In genomic region chr1:43587594-43587993, GRCh38 we compare ENCODE assay signal across 14 cellular contexts. TPM values are rescaled to one million over a fixed set of nuclear protein-coding genes. Genes with fewer than 3 reads are reported as not detected.
DNase-seq lines count a peak whose midpoint lies in the region; ATAC-seq, FAIRE-seq and TF ChIP-seq lines count a peak whose summit lies in the region.
"Had no signal": no experiment of that assay in that cellular context is flagged by ENCODE, and none has a peak within 500 bp of the region (broad histone marks: within the 10 kb centered on the region; RNA-seq: fewer than 3 reads in every experiment).

No MANE protein-coding gene starts in this region.

- no peak overlapping the region for H3K4me2 ChIP-seq in parathyroid adenoma (ENCODE audit: low read length)
- H3K4me2 ChIP-seq: BLaER1, smooth muscle cell had no signal

- no peak for FAIRE-seq in small intestine (lab: Jason Lieb, UNC)
- FAIRE-seq: GM12878 had no signal

- WGBS in small intestine, 3 donors = 54 to 72% (median 56%) methylated on average over 8 to 9 of the region's 9 CpGs
- 76 to 78% methylated on average over 9 of the region's 9 CpGs for WGBS in aorta, 2 donors

- peaks cover 18% of the 10 kb centered on the region for H3K4me1 ChIP-seq in parathyroid adenoma
- H3K4me1 ChIP-seq in small intestine (ENCODE audit: control insufficient read depth in 2 of 2, insufficient read depth in 1 of 2, low read depth in 1 of 2, low read length in 1 of 2) = peaks cover 0 to 15% of the 10 kb centered on the region in 2 donors
- no peaks in the 10 kb centered on the region for H3K4me1 ChIP-seq in aorta (ENCODE audit: control insufficient read depth in 1 of 2, insufficient read depth in 2 of 2, low read length in 2 of 2)

- no peaks in the 10 kb centered on the region for H3K27me3 ChIP-seq in parathyroid adenoma (ENCODE audit: control insufficient read depth, insufficient read depth, low read length)
- no peaks in the 10 kb centered on the region for H3K27me3 ChIP-seq in small intestine (ENCODE audit: control insufficient read depth in 2 of 2, insufficient read depth in 2 of 2, low read length in 2 of 2)
- no peaks in the 10 kb centered on the region for H3K27me3 ChIP-seq in aorta (ENCODE audit: control insufficient read depth in 1 of 2, insufficient read depth in 2 of 2, low read length in 1 of 2)
- H3K27me3 ChIP-seq: BLaER1 had no signal

- DNase-seq in AG10803 (ENCODE audit: low read depth) = peak; percentile 87
- DNase-seq in RPMI7951 (ENCODE audit: low read depth) = peak; percentile 20
- peak; percentile 26 for DNase-seq in fibroblast of peridontal ligament (ENCODE audit: extremely low read depth)
- no peak for DNase-seq in small intestine
- DNase-seq in GM19240 (ENCODE audit: insufficient read length, low spot score) = no peak
- DNase-seq in stimulated activated CD4-positive, alpha-beta T cell treated with anti-CD3 and anti-CD28 coated beads, Interleukin-2, amount 100 ng/mL, for 24 hours = no peak
- no peak for DNase-seq in aorta
- DNase-seq: activated CD4-positive, alpha-beta memory T cell treated with anti-CD3 and anti-CD28 coated beads for 36 hours; NCI-H2171 had no signal

- intact Hi-C loops in aorta (cut with DNase I) = no loop called here

- H2AFZ ChIP-seq in parathyroid adenoma = no peak overlapping the region

- H3K79me2 ChIP-seq in parathyroid adenoma = no peaks in the 10 kb centered on the region

- H3K4me3 ChIP-seq in AG10803 (ENCODE audit: low read length) (no peak overlapping the region), parathyroid adenoma (ENCODE audit: low read depth, low read length) (no peak overlapping the region), small intestine (ENCODE audit: low read depth in 1 of 2, low read length in 2 of 2) (no peak overlapping the region), aorta (ENCODE audit: low read length in 2 of 2) (no peak overlapping the region)
- H3K4me3 ChIP-seq: BLaER1, GM12878, smooth muscle cell had no signal

- no peak for ATAC-seq in aorta (ENCODE audit: low FRiP score)
- ATAC-seq: GM12878; natural killer cell treated with Interleukin-12 subunit alpha and Interleukin-12 subunit beta and Interleukin-15 and Interleukin-18, amount 100 ng/mL, for 72 hours had no signal

- no peak overlapping the region for H3K9ac ChIP-seq in parathyroid adenoma
- H3K9ac ChIP-seq: BLaER1 had no signal

- TF ChIP-seq CTCF in AG10803 (conservative IDR thresholded peaks at IDR 0.05; ENCODE audit: low read length) (no peak), parathyroid adenoma (IDR thresholded peaks at IDR 0.05) (no peak)

- H3K9me3 ChIP-seq in parathyroid adenoma (ENCODE audit: control insufficient read depth, low read length) = no peaks in the 10 kb centered on the region
- H3K9me3 ChIP-seq in small intestine (ENCODE audit: control insufficient read depth, low read depth) = no peaks in the 10 kb centered on the region
- no peaks in the 10 kb centered on the region for H3K9me3 ChIP-seq in aorta (ENCODE audit: control insufficient read depth, low read length)
- H3K9me3 ChIP-seq: BLaER1 had no signal

- H3K27ac ChIP-seq in parathyroid adenoma = peak overlapping the region; percentile 11
- no peak overlapping the region for H3K27ac ChIP-seq in small intestine (ENCODE audit: low read depth in 1 of 2, low read length in 1 of 2)
- no peak overlapping the region for H3K27ac ChIP-seq in aorta (ENCODE audit: low read depth in 1 of 2, low read length in 2 of 2)
- H3K27ac ChIP-seq: BLaER1 had no signal

- H3K36me3 ChIP-seq in parathyroid adenoma (ENCODE audit: control insufficient read depth, insufficient read depth, low read length) (no peaks in the 10 kb centered on the region), small intestine (ENCODE audit: control insufficient read depth in 2 of 2, insufficient read depth in 2 of 2, low read length in 2 of 2) (peaks cover 0 to 15% of the 10 kb centered on the region in 2 donors), aorta (ENCODE audit: control insufficient read depth in 1 of 2, insufficient read depth in 2 of 2, low read length in 1 of 2) (no peaks in the 10 kb centered on the region)

RNA-seq across cellular contexts. Expression of gene PTPRF, which starts 56.9 kb away (rescaled TPM):
- 34.5 and 39.7 TPM in 2 replicates for total RNA-seq in RPMI7951 (2014; rRNA removed; shearing (Covaris generic))
- polyA plus RNA-seq in small intestine = 10 to 100 TPM; 77.0 to 87.4 (median 78.9) TPM
- total RNA-seq in aorta = 10 to 100 TPM; 59.6 to 86.2 TPM
- 10 to 100 TPM; 11.6 to 21.7 TPM for polyA plus RNA-seq in aorta

Comparison
In these comparisons a context has a peak if more than half of its experiments do, and no peak if none do; other contexts are left out.
1. DNase-seq: peak in AG10803 (single experiment), RPMI7951 (single experiment) and fibroblast of peridontal ligament (single experiment); none in small intestine (single experiment), GM19240 (single experiment), stimulated activated CD4-positive, alpha-beta T cell treated with anti-CD3 and anti-CD28 coated beads, Interleukin-2, amount 100 ng/mL, for 24 hours (0 of 2) and aorta (0 of 2).